8 cellular contexts compared by ENCODE assay signal in the genomic region with DNA sequence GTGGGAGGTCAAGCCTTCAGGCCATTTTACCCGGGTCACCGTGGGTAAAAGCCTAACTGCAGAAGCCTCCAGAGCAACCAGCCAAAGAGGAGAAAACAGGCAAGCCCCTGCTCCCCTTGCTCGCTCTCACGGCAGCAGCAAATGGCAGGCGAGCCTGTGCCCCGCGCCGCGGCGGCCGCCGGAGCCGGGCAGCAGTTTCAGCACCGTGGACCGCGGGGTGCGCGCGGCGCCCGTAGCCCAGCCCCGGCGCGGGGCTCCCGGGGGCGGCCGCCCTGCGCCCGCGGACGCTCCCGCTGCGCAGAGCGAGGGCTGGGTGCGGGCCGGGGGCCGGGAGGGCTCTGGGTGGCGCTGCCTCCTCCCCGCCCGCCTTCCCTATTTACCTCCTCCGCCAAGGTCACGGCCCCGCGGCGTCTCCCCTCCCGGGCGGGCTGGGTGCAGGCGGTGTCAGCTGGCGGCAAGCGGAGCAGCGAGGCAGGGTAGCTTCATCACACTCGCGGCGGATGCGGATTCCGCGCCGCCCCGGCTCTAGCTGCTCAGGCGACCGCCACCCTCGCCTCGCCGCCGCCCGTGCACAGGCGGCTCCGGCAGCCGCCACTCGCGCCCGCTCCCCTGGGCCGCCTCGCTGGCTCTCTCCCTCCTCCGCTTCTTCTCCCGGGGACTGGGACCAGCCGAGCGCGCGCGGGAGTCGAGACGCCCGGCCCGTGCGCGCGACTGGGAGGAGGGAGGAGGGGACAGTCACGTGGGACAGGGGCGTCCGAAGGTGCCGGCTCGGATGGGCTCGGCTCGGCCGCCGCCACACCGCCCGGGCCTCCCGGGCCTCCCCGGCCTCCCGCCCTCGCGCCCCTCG. TPM values are rescaled to one million over a fixed set of nuclear protein-coding genes. Genes with fewer than 3 reads are reported as not detected.
DNase-seq lines count a peak whose midpoint lies in the region; ATAC-seq and TF ChIP-seq lines count a peak whose summit lies in the region.

A gene (minus strand): TSS at position 687 of the 847 bp plus-strand sequence.

- H3K27ac ChIP-seq in brain microvascular endothelial cell (no peak within 1 kb of the TSS), sigmoid colon (no peak within 1 kb of the TSS)

- H3K4me1 ChIP-seq in sigmoid colon: peaks cover 0 to 11% (median 5%) of the 10 kb centered on the region in 4 donors

- TF ChIP-seq EP300 in sigmoid colon (IDR thresholded peaks at IDR 0.05): no peak

- no peaks in the 10 kb centered on the region for H3K27me3 ChIP-seq in brain microvascular endothelial cell (replicated peaks)
- H3K27me3 ChIP-seq in sigmoid colon: peaks cover 5 to 47% (median 12%) of the 10 kb centered on the region in 3 donors

- in situ Hi-C loops in brain microvascular endothelial cell (cut with HindIII; ENCODE audit: low pct_ligation_motif_present, low sequenced_read_pairs): no loop called here

- H3K9me3 ChIP-seq in iPS-18c (ENCODE audit: control insufficient read depth, insufficient read depth, low read length) (no peaks in the 10 kb centered on the region), sigmoid colon (no peaks in the 10 kb centered on the region)

- no peak for TF ChIP-seq CTCF in brain microvascular endothelial cell (IDR thresholded peaks at IDR 0.05; ENCODE audit: low read depth, low read length, missing control alignments)
- no peak for TF ChIP-seq CTCF in sigmoid colon (IDR thresholded peaks at IDR 0.05)

- TF ChIP-seq POLR2A in sigmoid colon (IDR thresholded peaks at IDR 0.05): no peak

- H3K36me3 ChIP-seq in brain microvascular endothelial cell (replicated peaks) (no peaks in the 10 kb centered on the region), sigmoid colon (no peaks in the 10 kb centered on the region)

- H3K4me3 ChIP-seq in brain microvascular endothelial cell (ENCODE audit: low read depth, low read length) (peak within 1 kb of the TSS; percentile 61), iPS-18c (ENCODE audit: insufficient read depth, low read depth, low read length) (peak within 1 kb of the TSS; percentile 71), sigmoid colon (peak within 1 kb of the TSS; percentile 14 to 66 (median 48))

- DNase-seq in AG08396 (ENCODE audit: low spot score) (peak; percentile 85), NCI-H524 (lab: John Stamatoyannopoulos, UW) (peak; percentile 69 to 70), brain microvascular endothelial cell (peak; percentile 20), sigmoid colon (peak; percentile 67), mesenteric fat pad (ENCODE audit: low spot score) (no peak)

- WGBS in sigmoid colon, 2 donors: 1% methylated on average over 105 of the region's 105 CpGs

- intact Hi-C loops in sigmoid colon (cut with DNase I): no loop called here

- ATAC-seq in GM18873 (IDR thresholded peaks at IDR 0.05; ENCODE audit: low FRiP score, unreplicated experiment) (peak; percentile 44), HG03095 (IDR thresholded peaks at IDR 0.05; ENCODE audit: unreplicated experiment) (peak; percentile 59)

RNA-seq across cellular contexts. Expression of the gene that starts here (rescaled TPM):
- 1 to 10 TPM in 1 of 4 donors, under 1 TPM in 1, not detected in 2; 0.33 to 1.8 TPM for total RNA-seq in sigmoid colon
- under 1 TPM in 1 of 3 donors, not detected in 2; 0.10 TPM for polyA plus RNA-seq in sigmoid colon
- total RNA-seq in mesenteric fat pad: not detected
